ENCODE assay signal across 4 cellular contexts in the genomic region with DNA sequence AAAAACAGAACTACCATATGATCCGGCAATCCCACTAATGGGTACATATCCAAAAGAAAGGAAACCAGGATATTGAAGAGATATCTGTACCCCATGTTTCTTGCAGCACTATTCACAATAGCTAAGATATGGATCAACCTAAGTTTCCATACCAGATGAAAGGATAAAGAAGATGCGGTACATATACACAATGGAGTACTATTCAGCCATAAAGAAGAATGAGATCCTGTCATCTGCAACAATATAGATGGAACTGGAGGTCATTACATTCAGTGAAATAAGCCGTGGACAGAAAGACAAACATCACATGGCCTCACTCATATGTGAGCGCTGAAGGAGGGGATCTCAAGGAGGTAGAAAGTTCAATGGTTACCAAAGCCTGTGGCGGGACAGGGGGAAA.
TF ChIP-seq lines count a peak whose summit lies in the region.

No MANE protein-coding gene starts in this region.

TF ChIP-seq in SK-N-SH treated with all-trans-retinoic acid at 6 μM for 48 hours, 23 proteins besides CTCF, POLR2A, EP300 and RAD21:
- TF ChIP-seq ZNF70 (CRISPR knock-in tag; IDR thresholded peaks at IDR 0.05), result no peak
- TF ChIP-seq ZNF8 (CRISPR knock-in tag; IDR thresholded peaks at IDR 0.05), result peak; percentile 73

TF ChIP-seq in SK-N-SH, 30 proteins besides CTCF, POLR2A, EP300 and RAD21:
- TF ChIP-seq TAF1 (IDR thresholded peaks at IDR 0.05; ENCODE audit: borderline replicate concordance, low read depth, low read length) (no peak), JUND (IDR thresholded peaks at IDR 0.05) (no peak), GATA2 (CRISPR knock-in tag; IDR thresholded peaks at IDR 0.05) (no peak), NRF1 (IDR thresholded peaks at IDR 0.05; ENCODE audit: low read depth, low read length) (no peak), ZBTB33 (IDR thresholded peaks at IDR 0.05; ENCODE audit: borderline replicate concordance, low read depth) (no peak), TCF12 (IDR thresholded peaks at IDR 0.05) (no peak), MXI1 (IDR thresholded peaks at IDR 0.05; ENCODE audit: low read depth, low read length) (no peak)
- TF ChIP-seq, protein P1, sequence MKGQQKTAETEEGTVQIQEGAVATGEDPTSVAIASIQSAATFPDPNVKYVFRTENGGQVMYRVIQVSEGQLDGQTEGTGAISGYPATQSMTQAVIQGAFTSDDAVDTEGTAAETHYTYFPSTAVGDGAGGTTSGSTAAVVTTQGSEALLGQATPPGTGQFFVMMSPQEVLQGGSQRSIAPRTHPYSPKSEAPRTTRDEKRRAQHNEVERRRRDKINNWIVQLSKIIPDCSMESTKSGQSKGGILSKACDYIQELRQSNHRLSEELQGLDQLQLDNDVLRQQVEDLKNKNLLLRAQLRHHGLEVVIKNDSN (IDR thresholded peaks at IDR 0.05; ENCODE audit: borderline replicate concordance, low read depth), result no peak

TF ChIP-seq in endothelial cell of umbilical vein, 7 proteins besides CTCF, POLR2A, EP300 and RAD21:
- TF ChIP-seq JUN (IDR thresholded peaks at IDR 0.05; ENCODE audit: borderline replicate concordance, insufficient read depth, insufficient read length, low read depth) (no peak), EZH2 (IDR thresholded peaks at IDR 0.05; ENCODE audit: borderline replicate concordance, low read depth, low read length, severe bottlenecking) (no peak), POLR2AphosphoS5 (IDR thresholded peaks at IDR 0.05; ENCODE audit: insufficient read depth, low read depth, low read length) (no peak), MAX (IDR thresholded peaks at IDR 0.05; ENCODE audit: insufficient read depth, insufficient read length) (no peak), MYC (IDR thresholded peaks at IDR 0.05; ENCODE audit: low read depth, low read length) (no peak), GATA2 (IDR thresholded peaks at IDR 0.05; ENCODE audit: insufficient read depth, insufficient read length, low read depth, low read length) (no peak), FOS (IDR thresholded peaks at IDR 0.05; ENCODE audit: borderline replicate concordance, insufficient read depth, low read length) (no peak)

TF ChIP-seq in GM23338, 12 proteins besides CTCF, POLR2A, EP300 and RAD21:
- TF ChIP-seq REST (IDR thresholded peaks at IDR 0.05; ENCODE audit: unreplicated experiment) (no peak), NANOG (IDR thresholded peaks at IDR 0.05; ENCODE audit: borderline replicate concordance) (no peak), EZH2phosphoT487 (IDR thresholded peaks at IDR 0.05; ENCODE audit: unreplicated experiment) (no peak), POLR2AphosphoS5 (IDR thresholded peaks at IDR 0.05; ENCODE audit: low read depth) (no peak), JUNB (IDR thresholded peaks at IDR 0.05; ENCODE audit: unreplicated experiment) (no peak), EZH2 (IDR thresholded peaks at IDR 0.05; ENCODE audit: low read depth, unreplicated experiment) (no peak), ETS1 (IDR thresholded peaks at IDR 0.05) (no peak), ZNF331 (CRISPR knock-in tag; IDR thresholded peaks at IDR 0.05; ENCODE audit: low read depth) (no peak), CREB1 (CRISPR knock-in tag; IDR thresholded peaks at IDR 0.05; ENCODE audit: low read depth) (no peak), STAT1 (IDR thresholded peaks at IDR 0.05; ENCODE audit: unreplicated experiment) (no peak), ZNF114 (CRISPR knock-in tag; IDR thresholded peaks at IDR 0.05) (no peak)
- TF ChIP-seq, protein P2, sequence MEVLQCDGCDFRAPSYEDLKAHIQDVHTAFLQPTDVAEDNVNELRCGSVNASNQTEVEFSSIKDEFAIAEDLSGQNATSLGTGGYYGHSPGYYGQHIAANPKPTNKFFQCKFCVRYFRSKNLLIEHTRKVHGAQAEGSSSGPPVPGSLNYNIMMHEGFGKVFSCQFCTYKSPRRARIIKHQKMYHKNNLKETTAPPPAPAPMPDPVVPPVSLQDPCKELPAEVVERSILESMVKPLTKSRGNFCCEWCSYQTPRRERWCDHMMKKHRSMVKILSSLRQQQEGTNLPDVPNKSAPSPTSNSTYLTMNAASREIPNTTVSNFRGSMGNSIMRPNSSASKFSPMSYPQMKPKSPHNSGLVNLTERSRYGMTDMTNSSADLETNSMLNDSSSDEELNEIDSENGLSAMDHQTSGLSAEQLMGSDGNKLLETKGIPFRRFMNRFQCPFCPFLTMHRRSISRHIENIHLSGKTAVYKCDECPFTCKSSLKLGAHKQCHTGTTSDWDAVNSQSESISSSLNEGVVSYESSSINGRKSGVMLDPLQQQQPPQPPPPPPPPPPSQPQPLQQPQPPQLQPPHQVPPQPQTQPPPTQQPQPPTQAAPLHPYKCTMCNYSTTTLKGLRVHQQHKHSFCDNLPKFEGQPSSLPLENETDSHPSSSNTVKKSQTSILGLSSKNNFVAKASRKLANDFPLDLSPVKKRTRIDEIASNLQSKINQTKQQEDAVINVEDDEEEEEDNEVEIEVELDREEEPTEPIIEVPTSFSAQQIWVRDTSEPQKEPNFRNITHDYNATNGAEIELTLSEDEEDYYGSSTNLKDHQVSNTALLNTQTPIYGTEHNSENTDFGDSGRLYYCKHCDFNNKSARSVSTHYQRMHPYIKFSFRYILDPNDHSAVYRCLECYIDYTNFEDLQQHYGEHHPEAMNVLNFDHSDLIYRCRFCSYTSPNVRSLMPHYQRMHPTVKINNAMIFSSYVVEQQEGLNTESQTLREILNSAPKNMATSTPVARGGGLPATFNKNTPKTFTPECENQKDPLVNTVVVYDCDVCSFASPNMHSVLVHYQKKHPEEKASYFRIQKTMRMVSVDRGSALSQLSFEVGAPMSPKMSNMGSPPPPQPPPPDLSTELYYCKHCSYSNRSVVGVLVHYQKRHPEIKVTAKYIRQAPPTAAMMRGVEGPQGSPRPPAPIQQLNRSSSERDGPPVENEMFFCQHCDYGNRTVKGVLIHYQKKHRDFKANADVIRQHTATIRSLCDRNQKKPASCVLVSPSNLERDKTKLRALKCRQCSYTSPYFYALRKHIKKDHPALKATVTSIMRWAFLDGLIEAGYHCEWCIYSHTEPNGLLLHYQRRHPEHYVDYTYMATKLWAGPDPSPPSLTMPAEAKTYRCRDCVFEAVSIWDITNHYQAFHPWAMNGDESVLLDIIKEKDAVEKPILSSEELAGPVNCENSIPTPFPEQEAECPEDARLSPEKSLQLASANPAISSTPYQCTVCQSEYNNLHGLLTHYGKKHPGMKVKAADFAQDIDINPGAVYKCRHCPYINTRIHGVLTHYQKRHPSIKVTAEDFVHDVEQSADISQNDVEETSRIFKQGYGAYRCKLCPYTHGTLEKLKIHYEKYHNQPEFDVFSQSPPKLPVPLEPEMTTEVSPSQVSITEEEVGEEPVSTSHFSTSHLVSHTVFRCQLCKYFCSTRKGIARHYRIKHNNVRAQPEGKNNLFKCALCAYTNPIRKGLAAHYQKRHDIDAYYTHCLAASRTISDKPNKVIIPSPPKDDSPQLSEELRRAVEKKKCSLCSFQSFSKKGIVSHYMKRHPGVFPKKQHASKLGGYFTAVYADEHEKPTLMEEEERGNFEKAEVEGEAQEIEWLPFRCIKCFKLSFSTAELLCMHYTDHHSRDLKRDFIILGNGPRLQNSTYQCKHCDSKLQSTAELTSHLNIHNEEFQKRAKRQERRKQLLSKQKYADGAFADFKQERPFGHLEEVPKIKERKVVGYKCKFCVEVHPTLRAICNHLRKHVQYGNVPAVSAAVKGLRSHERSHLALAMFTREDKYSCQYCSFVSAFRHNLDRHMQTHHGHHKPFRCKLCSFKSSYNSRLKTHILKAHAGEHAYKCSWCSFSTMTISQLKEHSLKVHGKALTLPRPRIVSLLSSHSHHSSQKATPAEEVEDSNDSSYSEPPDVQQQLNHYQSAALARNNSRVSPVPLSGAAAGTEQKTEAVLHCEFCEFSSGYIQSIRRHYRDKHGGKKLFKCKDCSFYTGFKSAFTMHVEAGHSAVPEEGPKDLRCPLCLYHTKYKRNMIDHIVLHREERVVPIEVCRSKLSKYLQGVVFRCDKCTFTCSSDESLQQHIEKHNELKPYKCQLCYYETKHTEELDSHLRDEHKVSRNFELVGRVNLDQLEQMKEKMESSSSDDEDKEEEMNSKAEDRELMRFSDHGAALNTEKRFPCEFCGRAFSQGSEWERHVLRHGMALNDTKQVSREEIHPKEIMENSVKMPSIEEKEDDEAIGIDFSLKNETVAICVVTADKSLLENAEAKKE (CRISPR knock-in tag; IDR thresholded peaks at IDR 0.05), result no peak
